In the genomic region with DNA sequence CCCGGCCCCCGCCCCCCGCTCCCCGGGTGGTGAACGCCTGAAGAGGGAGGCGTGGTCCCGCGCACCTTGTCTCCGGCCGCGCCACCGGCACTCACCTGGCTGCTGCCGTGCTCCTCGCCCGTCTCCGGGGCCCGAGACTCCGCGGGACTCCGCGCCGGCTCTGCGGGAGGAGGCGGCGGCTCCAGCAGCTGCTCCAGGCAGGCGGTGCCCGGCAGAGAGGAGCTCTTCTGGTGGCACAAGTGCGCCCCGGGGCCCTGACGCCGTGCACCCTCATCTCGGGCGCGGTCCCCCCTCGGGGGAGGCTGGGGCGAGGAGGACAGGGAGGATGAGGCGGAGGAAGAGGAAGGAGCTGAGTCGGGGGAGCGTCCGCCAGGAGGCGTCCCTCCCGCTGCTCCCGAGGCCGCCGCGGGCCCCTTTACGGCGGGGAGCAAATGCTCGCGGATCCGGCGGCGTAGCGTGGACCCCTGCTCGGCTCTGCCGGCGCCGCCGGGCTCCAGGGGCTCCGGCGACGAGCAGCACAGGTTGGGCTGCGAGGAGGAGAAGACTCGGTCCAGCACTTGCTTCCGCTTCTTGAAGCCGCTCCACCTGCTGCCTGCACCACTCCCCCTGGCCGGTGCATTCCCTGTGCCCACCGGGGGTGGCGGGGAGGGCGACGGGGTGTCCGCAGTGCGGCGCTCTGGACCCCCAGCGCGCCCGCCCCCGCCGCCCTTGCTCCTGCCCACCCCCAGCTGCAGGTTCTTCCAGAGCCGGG, we compare ENCODE assay signal across 8 cellular contexts. TPM values are rescaled to one million over a fixed set of nuclear protein-coding genes. Genes with fewer than 3 reads are reported as not detected.
DNase-seq lines count a peak whose midpoint lies in the region; ATAC-seq and TF ChIP-seq lines count a peak whose summit lies in the region.

No MANE protein-coding gene starts in this region.

- H3K4me3 Mint-ChIP-seq in activated naive CD8-positive, alpha-beta T cell treated with anti-CD3 and anti-CD28 coated beads, Interleukin-2, amount 50 U/mL, for 24 hours = no peak overlapping the region

- peaks cover 4 to 18% of the 10 kb centered on the region in 2 donors for H3K4me1 ChIP-seq in gastrocnemius medialis

- POLR2A ChIA-PET in AG04449 (lab: Yijun Ruan, JAX) (no interaction called here), GM10248 (lab: Yijun Ruan, JAX) (no interaction called here)

- TF ChIP-seq CTCF in AG04449 (IDR thresholded peaks at IDR 0.05; ENCODE audit: insufficient read depth, low read length, missing control alignments) = peak; percentile 52
- peak; percentile 50 for TF ChIP-seq CTCF in GM10248 (IDR thresholded peaks at IDR 0.05; ENCODE audit: control extremely low read depth, extremely low read depth, low read depth, missing control alignments)
- TF ChIP-seq CTCF in gastrocnemius medialis (IDR thresholded peaks at IDR 0.05 in 4 of 5, conservative IDR thresholded peaks at IDR 0.05 in 1 of 5) = no peak

- ATAC-seq in HG02840 (IDR thresholded peaks at IDR 0.05; ENCODE audit: low FRiP score, unreplicated experiment) (peak; percentile 54), gastrocnemius medialis (no peak)
- ATAC-seq in activated naive CD8-positive, alpha-beta T cell treated with anti-CD3 and anti-CD28 coated beads, Interleukin-2, amount 50 U/mL, for 24 hours = peak; percentile 74

- H3K27me3 ChIP-seq in gastrocnemius medialis = peaks cover 59 to 70% (median 59%) of the 10 kb centered on the region in 3 donors

- peaks cover 11% of the 10 kb centered on the region for H3K4me1 Mint-ChIP-seq in activated naive CD8-positive, alpha-beta T cell treated with anti-CD3 and anti-CD28 coated beads, Interleukin-2, amount 50 U/mL, for 24 hours

- CTCF ChIA-PET in AG04449 (lab: Yijun Ruan, JAX) (interaction anchor here (1.1 to 1.9 kb wide), 3 partner anchors 20 to 316 kb away, joined by 3 to 5 read pairs (median 3); no protein-coding TSS in a partner anchor), GM10248 (lab: Yijun Ruan, JAX) (interaction anchor here (0.7 to 1.0 kb wide), 3 partner anchors 9 to 68 kb away, joined by 3 read pairs; no protein-coding TSS in a partner anchor)

- TF ChIP-seq POLR2A in gastrocnemius medialis (IDR thresholded peaks at IDR 0.05) = no peak

- H3K9me3 Mint-ChIP-seq in activated naive CD8-positive, alpha-beta T cell treated with anti-CD3 and anti-CD28 coated beads, Interleukin-2, amount 50 U/mL, for 24 hours = no peaks in the 10 kb centered on the region

- no peaks in the 10 kb centered on the region for H3K36me3 Mint-ChIP-seq in activated naive CD8-positive, alpha-beta T cell treated with anti-CD3 and anti-CD28 coated beads, Interleukin-2, amount 50 U/mL, for 24 hours (ENCODE audit: low read depth)

- no peak overlapping the region for H3K27ac Mint-ChIP-seq in activated naive CD8-positive, alpha-beta T cell treated with anti-CD3 and anti-CD28 coated beads, Interleukin-2, amount 50 U/mL, for 24 hours

- no peaks in the 10 kb centered on the region for H3K9me3 ChIP-seq in gastrocnemius medialis

- H3K4me3 ChIP-seq in AG04449 (ENCODE audit: low read depth, low read length) = peak overlapping the region; percentile 52
- peak overlapping the region; percentile 69 for H3K4me3 ChIP-seq in iPS-11a (ENCODE audit: low read depth, low read length)
- H3K4me3 ChIP-seq in gastrocnemius medialis = peak overlapping the region; percentile 47 to 65 (median 52)

- in situ Hi-C loops in gastrocnemius medialis (cut with MboI; ENCODE audit: low sequenced_read_pairs in 4 of 4) = no loop called here

- H3K27me3 Mint-ChIP-seq in activated naive CD8-positive, alpha-beta T cell treated with anti-CD3 and anti-CD28 coated beads, Interleukin-2, amount 50 U/mL, for 24 hours = peaks cover 50% of the 10 kb centered on the region

- intact Hi-C loops in gastrocnemius medialis (cut with DNase I; ENCODE audit: low total_unique reads) = no loop called here

- H3K27ac ChIP-seq in gastrocnemius medialis = no peak overlapping the region

- DNase-seq in AG04449 (ENCODE audit: low read depth, low spot score) = no peak
- peak; percentile 63 for DNase-seq in GM10248 (ENCODE audit: extremely low spot score)
- peak; percentile 74 for DNase-seq in NCI-H345 (lab: John Stamatoyannopoulos, UW)
- DNase-seq in activated naive CD8-positive, alpha-beta T cell treated with anti-CD3 and anti-CD28 coated beads, Interleukin-2, amount 50 U/mL, for 24 hours = peak; percentile 35
- no peak for DNase-seq in gastrocnemius medialis
- DNase-seq in glomerular visceral epithelial cell (ENCODE audit: extremely low spot score) = no peak

- no peaks in the 10 kb centered on the region for H3K36me3 ChIP-seq in gastrocnemius medialis

RNA-seq across cellular contexts. Expression of a gene that starts 1.0 kb away (rescaled TPM):
- total RNA-seq in gastrocnemius medialis = 10 to 100 TPM in 1 of 4 donors, 1 to 10 TPM in 3; 5.4 to 22.1 (median 5.8) TPM

Comparison
In these comparisons a context has a peak if more than half of its experiments do, and no peak if none do; other contexts are left out.
1. DNase-seq: peak in GM10248 (single experiment), NCI-H345 (single experiment) and activated naive CD8-positive, alpha-beta T cell treated with anti-CD3 and anti-CD28 coated beads, Interleukin-2, amount 50 U/mL, for 24 hours (single experiment); none in AG04449 (single experiment), gastrocnemius medialis (0 of 2) and glomerular visceral epithelial cell (single experiment).
2. CTCF ChIP-seq: peak in AG04449 (single experiment) and GM10248 (single experiment); none in gastrocnemius medialis (0 of 5).
3. ATAC-seq: peak in HG02840 (single experiment) and activated naive CD8-positive, alpha-beta T cell treated with anti-CD3 and anti-CD28 coated beads, Interleukin-2, amount 50 U/mL, for 24 hours (single experiment); none in gastrocnemius medialis (0 of 2).
4. Peak in every context shown above with its lines, with median percentiles within 50 percentile points of each other: H3K4me3 ChIP-seq.